23 cellular contexts compared by ENCODE assay signal in the genomic region with DNA sequence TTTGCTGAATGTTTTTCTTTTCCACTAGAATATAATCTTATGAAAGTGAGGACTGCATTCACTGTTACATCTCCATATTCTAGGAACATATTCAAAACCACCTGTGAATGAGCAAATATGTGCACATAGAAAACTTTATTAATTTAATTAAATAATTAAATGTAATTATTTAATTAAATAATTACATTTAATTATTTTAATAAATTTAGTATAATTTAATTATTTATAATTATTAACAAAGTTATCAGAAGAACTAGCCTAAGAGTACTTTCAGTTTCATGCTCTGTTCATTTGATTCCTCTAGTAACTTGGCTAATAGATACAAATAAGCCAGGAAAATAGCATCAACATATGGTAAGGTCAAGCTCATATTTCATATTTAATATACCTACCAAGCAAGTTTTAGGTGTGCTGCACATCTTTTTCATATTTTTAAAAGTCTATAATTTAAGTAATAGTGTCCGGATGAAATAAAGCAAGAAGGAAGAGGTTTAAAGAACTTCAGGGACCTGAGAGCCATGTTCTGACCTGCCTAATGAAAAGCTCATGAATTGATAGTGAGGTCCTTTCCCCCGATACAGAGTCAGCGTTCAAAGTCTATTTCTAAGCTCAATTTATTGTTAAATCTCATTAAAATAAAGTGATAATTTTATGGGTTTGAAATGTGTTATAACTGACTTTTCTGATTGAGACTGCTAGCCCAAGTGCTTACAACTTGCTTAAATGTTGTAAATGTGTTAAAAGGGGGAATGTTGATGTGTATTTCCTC.
"Had no signal": no experiment of that assay in that cellular context is flagged by ENCODE, and none has a peak within 500 bp of the region (broad histone marks: within the 10 kb centered on the region; RNA-seq: fewer than 3 reads in every experiment).

No MANE protein-coding gene starts in this region.

- H3K36me3 ChIP-seq: esophagus muscularis mucosa, left ventricle myocardium inferior, neutrophil, tibial nerve had no signal

- H3K4me1 Mint-ChIP-seq: activated B cell treated with CpG ODN at 0.5 μM for 24 hours; activated CD4-positive, alpha-beta memory T cell treated with anti-CD3 and anti-CD28 coated beads, Interleukin-2, amount 10 ng/mL, durations not matched to agents 7 days and 5 days; activated CD8-positive, alpha-beta memory T cell treated with anti-CD3 and anti-CD28 coated beads, Interleukin-2, amount 10 ng/mL, durations not matched to agents 7 days and 5 days; activated naive CD8-positive, alpha-beta T cell treated with anti-CD3 and anti-CD28 coated beads for 36 hours; naive B cell had no signal

- H3K36me3 Mint-ChIP-seq: activated CD8-positive, alpha-beta memory T cell treated with anti-CD3 and anti-CD28 coated beads, Interleukin-2, amount 10 ng/mL, durations not matched to agents 7 days and 5 days; activated naive CD8-positive, alpha-beta T cell treated with anti-CD3 and anti-CD28 coated beads for 36 hours; naive B cell had no signal

- DNase-seq: activated B cell treated with CpG ODN at 0.5 μM for 24 hours; activated CD4-positive, alpha-beta memory T cell treated with anti-CD3 and anti-CD28 coated beads, Interleukin-2, amount 10 ng/mL, durations not matched to agents 7 days and 5 days; activated CD4-positive, alpha-beta T cell treated with anti-CD3 and anti-CD28 coated beads for 48 hours; activated CD8-positive, alpha-beta memory T cell treated with anti-CD3 and anti-CD28 coated beads, Interleukin-2, amount 10 ng/mL, durations not matched to agents 7 days and 5 days; activated naive CD4-positive, alpha-beta T cell; activated naive CD8-positive, alpha-beta T cell treated with anti-CD3 and anti-CD28 coated beads for 36 hours; amniotic stem cell; effector CD8-positive, alpha-beta T cell; islet precursor cell; left ventricle myocardium inferior; mucosa of descending colon; naive B cell; stimulated activated CD4-positive, alpha-beta T cell treated with anti-CD3 and anti-CD28 coated beads, Interleukin-12 subunit alpha, Interleukin-12 subunit beta, amount 100 ng/mL, for 4 hours; stimulated activated CD4-positive, alpha-beta T cell treated with anti-CD3 and anti-CD28 coated beads, Interleukin-1b, Interleukin-23, amount 100 ng/mL, for 48 hours; stimulated activated naive CD8-positive, alpha-beta T cell treated with anti-CD3 and anti-CD28 coated beads, Interleukin-15, Interleukin-2, amounts not matched to agents 100 U/mL and 50 U/mL, for 24 hours; SW 1271; T-helper 2 cell had no signal

- H3K9me3 ChIP-seq: esophagus muscularis mucosa, left ventricle myocardium inferior, mucosa of descending colon, neutrophil, tibial nerve had no signal

- H3K27me3 Mint-ChIP-seq: activated CD4-positive, alpha-beta memory T cell treated with anti-CD3 and anti-CD28 coated beads, Interleukin-2, amount 10 ng/mL, durations not matched to agents 7 days and 5 days; activated CD8-positive, alpha-beta memory T cell treated with anti-CD3 and anti-CD28 coated beads, Interleukin-2, amount 10 ng/mL, durations not matched to agents 7 days and 5 days; activated naive CD8-positive, alpha-beta T cell treated with anti-CD3 and anti-CD28 coated beads for 36 hours; dendritic cell treated with granulocyte-macrophage colony-stimulating factor and Interleukin-4, amounts not matched to agents 40 ng/mL and 50 ng/mL, for 4 days; naive B cell had no signal

- H3K27ac Mint-ChIP-seq: activated B cell treated with CpG ODN at 0.5 μM for 24 hours; activated CD4-positive, alpha-beta memory T cell treated with anti-CD3 and anti-CD28 coated beads, Interleukin-2, amount 10 ng/mL, durations not matched to agents 7 days and 5 days; activated CD8-positive, alpha-beta memory T cell treated with anti-CD3 and anti-CD28 coated beads, Interleukin-2, amount 10 ng/mL, durations not matched to agents 7 days and 5 days; activated naive CD8-positive, alpha-beta T cell treated with anti-CD3 and anti-CD28 coated beads for 36 hours; dendritic cell treated with granulocyte-macrophage colony-stimulating factor and Interleukin-4, amounts not matched to agents 40 ng/mL and 50 ng/mL, for 4 days; naive B cell had no signal

- ATAC-seq: activated CD8-positive, alpha-beta memory T cell treated with anti-CD3 and anti-CD28 coated beads, Interleukin-2, amount 10 ng/mL, durations not matched to agents 7 days and 5 days; mucosa of descending colon; stimulated activated naive CD8-positive, alpha-beta T cell treated with anti-CD3 and anti-CD28 coated beads, Interleukin-15, Interleukin-2, amounts not matched to agents 100 U/mL and 50 U/mL, for 24 hours had no signal

- H3K27me3 ChIP-seq: esophagus muscularis mucosa, neutrophil, tibial nerve had no signal

- H3K4me1 ChIP-seq: esophagus muscularis mucosa, left ventricle myocardium inferior had no signal

- H3K4me3 ChIP-seq: esophagus muscularis mucosa, left ventricle myocardium inferior, mucosa of descending colon, tibial nerve had no signal

- H3K27ac ChIP-seq: esophagus muscularis mucosa, left ventricle myocardium inferior, neutrophil, tibial nerve had no signal

- H3K9me3 Mint-ChIP-seq: activated B cell treated with CpG ODN at 0.5 μM for 24 hours; activated naive CD8-positive, alpha-beta T cell treated with anti-CD3 and anti-CD28 coated beads for 36 hours; naive B cell had no signal

- FAIRE-seq: endothelial cell of umbilical vein, urothelium cell line had no signal

- H3K4me3 Mint-ChIP-seq: activated B cell treated with CpG ODN at 0.5 μM for 24 hours; activated CD4-positive, alpha-beta memory T cell treated with anti-CD3 and anti-CD28 coated beads, Interleukin-2, amount 10 ng/mL, durations not matched to agents 7 days and 5 days; activated CD8-positive, alpha-beta memory T cell treated with anti-CD3 and anti-CD28 coated beads, Interleukin-2, amount 10 ng/mL, durations not matched to agents 7 days and 5 days; activated naive CD8-positive, alpha-beta T cell treated with anti-CD3 and anti-CD28 coated beads for 36 hours; dendritic cell treated with granulocyte-macrophage colony-stimulating factor and Interleukin-4, amounts not matched to agents 40 ng/mL and 50 ng/mL, for 4 days; naive B cell had no signal
